In genomic region chr4:6573986-6574746, GRCh38 we compare ENCODE assay signal across 8 cellular contexts. TPM values are rescaled to one million over a fixed set of nuclear protein-coding genes. Genes with fewer than 3 reads are reported as not detected.
DNase-seq lines count a peak whose midpoint lies in the region; TF ChIP-seq lines count a peak whose summit lies in the region.

No MANE protein-coding gene starts in this region.

- peak overlapping the region; percentile 72 for H3K4me3 Mint-ChIP-seq in Calu3 (ENCODE audit: low read depth, unreplicated experiment)
- H3K4me3 Mint-ChIP-seq in endothelial cell (ENCODE audit: unreplicated experiment) = peak overlapping the region; percentile 85
- peak overlapping the region; percentile 83 for H3K4me3 Mint-ChIP-seq in osteocyte (ENCODE audit: unreplicated experiment)

- H2AFZ ChIP-seq in OCI-LY7 (ENCODE audit: low read length) = peak overlapping the region; percentile 87

- H3K27ac Mint-ChIP-seq in Calu3 (ENCODE audit: unreplicated experiment) (no peak overlapping the region), endothelial cell (ENCODE audit: unreplicated experiment) (no peak overlapping the region), osteocyte (ENCODE audit: unreplicated experiment) (peak overlapping the region; percentile 69)

- peak overlapping the region; percentile 89 for H3K4me3 ChIP-seq in OCI-LY7 (ENCODE audit: low read depth, low read length, poor library complexity, severe bottlenecking)

- no peaks in the 10 kb centered on the region for H3K9me3 ChIP-seq in OCI-LY7 (ENCODE audit: low read length)

- no peaks in the 10 kb centered on the region; the same call in 1 of the 2 replicates for H3K79me2 ChIP-seq in OCI-LY7 (ENCODE audit: insufficient read depth, low read depth, low read length)

- TF ChIP-seq CTCF in Calu3 (IDR thresholded peaks at IDR 0.05; ENCODE audit: unreplicated experiment) (no peak), OCI-LY7 (conservative IDR thresholded peaks at IDR 0.05; ENCODE audit: low read length) (no peak), endothelial cell (IDR thresholded peaks at IDR 0.05; ENCODE audit: unreplicated experiment) (no peak), osteocyte (IDR thresholded peaks at IDR 0.05) (no peak)

- H3K9me3 Mint-ChIP-seq in Calu3 (ENCODE audit: low read depth, unreplicated experiment) (no peaks in the 10 kb centered on the region), endothelial cell (ENCODE audit: unreplicated experiment) (no peaks in the 10 kb centered on the region), osteocyte (ENCODE audit: unreplicated experiment) (no peaks in the 10 kb centered on the region)

- peaks cover 20% of the 10 kb centered on the region for H3K36me3 ChIP-seq in OCI-LY7 (ENCODE audit: insufficient read depth, low read length)

- POLR2A ChIA-PET in OCI-LY7 (lab: Charles Lee) = interaction anchor here (0.6 to 1.6 kb wide), 6 partner anchors 17 to 335 kb away, joined by 3 to 7 read pairs (median 4); no protein-coding TSS in a partner anchor
- POLR2A ChIA-PET in HEK293T (lab: Yijun Ruan, JAX) = interaction anchor here (0.7 to 3.2 kb wide), 17 partner anchors 7 to 354 kb away, joined by 3 to 23 read pairs (median 3); partner anchors contain the start of gene MRFAP1

- H3K4me1 ChIP-seq in OCI-LY7 (ENCODE audit: insufficient read depth, low read length, poor library complexity, severe bottlenecking) = peaks cover 9% of the 10 kb centered on the region

- CTCF ChIA-PET in Calu3 (lab: Charles Lee) = interaction anchor here (0.6 to 1.1 kb wide), 4 partner anchors 18 to 1930 kb away, joined by 3 to 4 read pairs (median 3); no protein-coding TSS in a partner anchor
- CTCF ChIA-PET in OCI-LY7 (lab: Charles Lee; ENCODE audit: unreplicated experiment) = interaction anchor here (0.6 kb wide), 1 partner anchor 173 kb away, joined by 3 read pairs; no protein-coding TSS in a partner anchor
- CTCF ChIA-PET in HEK293T (lab: Yijun Ruan, JAX) = interaction anchor here (0.6 to 0.9 kb wide), 4 partner anchors 127 to 1614 kb away, joined by 3 to 8 read pairs (median 4); no protein-coding TSS in a partner anchor

- peak overlapping the region; percentile 89 for H3K4me2 ChIP-seq in OCI-LY7 (ENCODE audit: low read length)

- peaks cover 40% of the 10 kb centered on the region for H3K27me3 Mint-ChIP-seq in Calu3 (ENCODE audit: unreplicated experiment)
- peaks cover 4% of the 10 kb centered on the region for H3K27me3 Mint-ChIP-seq in endothelial cell (ENCODE audit: unreplicated experiment)
- peaks cover 15% of the 10 kb centered on the region for H3K27me3 Mint-ChIP-seq in osteocyte (ENCODE audit: unreplicated experiment)

- peaks cover 18% of the 10 kb centered on the region for H3K36me3 Mint-ChIP-seq in Calu3 (ENCODE audit: insufficient read depth, unreplicated experiment)
- peaks cover under 1% of the 10 kb centered on the region for H3K36me3 Mint-ChIP-seq in endothelial cell (ENCODE audit: low read depth, unreplicated experiment)
- H3K36me3 Mint-ChIP-seq in osteocyte (ENCODE audit: unreplicated experiment) = no peaks in the 10 kb centered on the region

- BruUV-seq in Calu3 (replicated peaks; lab: Mats Ljungman, UMichigan) (no TSS peak), OCI-LY7 (replicated peaks; lab: Mats Ljungman, UMichigan) (no TSS peak)

- H3K9me2 ChIP-seq in OCI-LY7 (ENCODE audit: insufficient read depth, low read length) = no peaks in the 10 kb centered on the region

- no peak overlapping the region for H3K27ac ChIP-seq in OCI-LY7 (ENCODE audit: low read depth, low read length, poor library complexity, severe bottlenecking)

- no peak for DNase-seq in Calu3
- peak; percentile 31 for DNase-seq in OCI-LY7 (ENCODE audit: low spot score)
- no peak for DNase-seq in endothelial cell (ENCODE audit: low spot score)
- no peak for DNase-seq in osteocyte (ENCODE audit: extremely low spot score, unreplicated experiment)
- no peak for DNase-seq in C1 segment of cervical spinal cord (lab: John Stamatoyannopoulos, UW)
- no peak for DNase-seq in HEK293T (ENCODE audit: extremely low spot score)
- no peak for DNase-seq in effector CD4-positive, alpha-beta T cell
- DNase-seq in germinal center (ENCODE audit: low spot score) = no peak

- H3K4me1 Mint-ChIP-seq in Calu3 (ENCODE audit: low read depth, unreplicated experiment) (peaks cover under 1% of the 10 kb centered on the region), endothelial cell (ENCODE audit: unreplicated experiment) (no peaks in the 10 kb centered on the region), osteocyte (ENCODE audit: unreplicated experiment) (peaks cover 5% of the 10 kb centered on the region)

- intact Hi-C loops in Calu3 (cut with micrococcal nuclease; ENCODE audit: unreplicated experiment) = no loop called here
- intact Hi-C loops in OCI-LY7 (cut with micrococcal nuclease; ENCODE audit: unreplicated experiment) = no loop called here

- H4K20me1 ChIP-seq in OCI-LY7 (ENCODE audit: insufficient read depth, low read length) = no peaks in the 10 kb centered on the region

TF ChIP-seq in HEK293T, 16 proteins besides CTCF, POLR2A, EP300 and RAD21:
- TF ChIP-seq FOXM1 (IDR thresholded peaks at IDR 0.05; ENCODE audit: borderline replicate concordance) (no peak), ELF4 (IDR thresholded peaks at IDR 0.05) (no peak)

RNA-seq across cellular contexts. Expression of gene MAN2B2, which starts 0.8 kb away (rescaled TPM):
- total RNA-seq in Calu3 (2022) (30.9 and 36.2 TPM in 2 replicates), OCI-LY7 (2022) (19.4 and 20.4 TPM in 2 replicates), endothelial cell (ENCODE audit: unreplicated experiment) (12.5 TPM), osteocyte (39.1 and 45.1 TPM in 2 replicates)
- total RNA-seq in OCI-LY7 (2014; rRNA removed; shearing (Covaris generic)) = 11.0 and 13.7 TPM in 2 replicates
